8 cellular contexts compared by ENCODE assay signal in the genomic region with DNA sequence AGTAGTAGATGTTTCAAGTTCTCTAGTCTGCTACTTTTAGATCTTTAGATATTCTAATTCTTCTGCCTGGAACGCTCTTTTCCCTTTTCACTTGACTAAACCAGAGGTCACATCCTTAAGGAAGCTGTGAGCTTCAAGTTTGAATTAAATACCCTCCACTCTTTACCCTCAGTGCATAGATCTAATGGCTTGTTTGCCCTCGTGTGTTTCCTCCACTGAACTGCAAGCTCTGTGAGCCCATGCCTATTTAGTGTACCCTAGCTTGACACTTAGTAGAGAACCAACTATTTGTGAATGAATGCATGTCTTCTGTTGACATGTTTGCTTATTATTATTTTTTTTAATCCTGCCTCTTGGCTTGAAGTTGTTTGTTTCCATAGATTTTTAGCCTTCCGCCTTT.
A peak's percentile ranks its signal among the peaks of the same experiment; 100 is the strongest.
DNase-seq lines count a peak whose midpoint lies in the region; ATAC-seq and TF ChIP-seq lines count a peak whose summit lies in the region.

No MANE protein-coding gene starts in this region.

- H3K4me1 Mint-ChIP-seq in mesothelial cell of epicardium: no peaks in the 10 kb centered on the region
- H3K4me1 Mint-ChIP-seq in activated CD8-positive, alpha-beta T cell treated with anti-CD3 and anti-CD28 coated beads for 36 hours (ENCODE audit: low read depth): no peaks in the 10 kb centered on the region

- DNase-seq in D341Med (ENCODE audit: low spot score): peak; percentile 50
- peak; percentile 34 for DNase-seq in H4 (ENCODE audit: low spot score)
- peak; percentile 3 to 24 for DNase-seq in SJCRH30
- peak; percentile 14 for DNase-seq in iPS-NIHi11 (ENCODE audit: low spot score)
- no peak for DNase-seq in HuH-7.5 (ENCODE audit: low spot score)
- DNase-seq in omental fat pad (ENCODE audit: low spot score): no peak
- DNase-seq in mesothelial cell of epicardium (ENCODE audit: low spot score in 2 of 2, unreplicated experiment in 2 of 2): no peak
- DNase-seq in activated CD8-positive, alpha-beta T cell treated with anti-CD3 and anti-CD28 coated beads for 36 hours: no peak

- no peak overlapping the region for H3K4me3 Mint-ChIP-seq in mesothelial cell of epicardium
- H3K4me3 Mint-ChIP-seq in activated CD8-positive, alpha-beta T cell treated with anti-CD3 and anti-CD28 coated beads for 36 hours: no peak overlapping the region

- no peak overlapping the region for H3K27ac ChIP-seq in SJCRH30

- CTCF ChIA-PET in activated CD8-positive, alpha-beta T cell treated with anti-CD3 and anti-CD28 coated beads for 36 hours (lab: Charles Lee): interaction anchor here (1.0 kb wide), 1 partner anchor 449 kb away, joined by 3 read pairs; no protein-coding TSS in a partner anchor

- no peak overlapping the region for H3K4me3 ChIP-seq in SJCRH30

- peaks cover 3% of the 10 kb centered on the region for H3K36me3 ChIP-seq in SJCRH30

- TF ChIP-seq CTCF in omental fat pad (IDR thresholded peaks at IDR 0.05) (no peak), mesothelial cell of epicardium (IDR thresholded peaks at IDR 0.05; ENCODE audit: unreplicated experiment) (no peak)
- no peak for TF ChIP-seq CTCF in activated CD8-positive, alpha-beta T cell treated with anti-CD3 and anti-CD28 coated beads for 36 hours (IDR thresholded peaks at IDR 0.05)

- POLR2A ChIA-PET in activated CD8-positive, alpha-beta T cell treated with anti-CD3 and anti-CD28 coated beads for 36 hours (lab: Charles Lee): no interaction called here

- H3K27me3 ChIP-seq in SJCRH30: no peaks in the 10 kb centered on the region

- no peak for ATAC-seq in omental fat pad (ENCODE audit: low FRiP score)
- no peak for ATAC-seq in activated CD8-positive, alpha-beta T cell treated with anti-CD3 and anti-CD28 coated beads for 36 hours

- H3K4me1 ChIP-seq in SJCRH30: no peaks in the 10 kb centered on the region

- peaks cover 16% of the 10 kb centered on the region for H3K9me3 Mint-ChIP-seq in mesothelial cell of epicardium
- no peaks in the 10 kb centered on the region for H3K9me3 Mint-ChIP-seq in activated CD8-positive, alpha-beta T cell treated with anti-CD3 and anti-CD28 coated beads for 36 hours

- intact Hi-C loops in activated CD8-positive, alpha-beta T cell treated with anti-CD3 and anti-CD28 coated beads for 36 hours (cut with micrococcal nuclease): no loop called here

- peaks cover 7% of the 10 kb centered on the region for H3K9me3 ChIP-seq in SJCRH30 (replicated peaks)

- H3K27ac Mint-ChIP-seq in mesothelial cell of epicardium: no peak overlapping the region
- no peak overlapping the region for H3K27ac Mint-ChIP-seq in activated CD8-positive, alpha-beta T cell treated with anti-CD3 and anti-CD28 coated beads for 36 hours

- no peaks in the 10 kb centered on the region for H3K27me3 Mint-ChIP-seq in mesothelial cell of epicardium (ENCODE audit: low read depth)
- no peaks in the 10 kb centered on the region for H3K27me3 Mint-ChIP-seq in activated CD8-positive, alpha-beta T cell treated with anti-CD3 and anti-CD28 coated beads for 36 hours

- peaks cover 5% of the 10 kb centered on the region for H3K36me3 Mint-ChIP-seq in mesothelial cell of epicardium
- H3K36me3 Mint-ChIP-seq in activated CD8-positive, alpha-beta T cell treated with anti-CD3 and anti-CD28 coated beads for 36 hours (ENCODE audit: low read depth): peaks cover 10% of the 10 kb centered on the region

Comparison
In these comparisons a context has a peak if more than half of its experiments do, and no peak if none do; other contexts are left out.
1. DNase-seq: peak in D341Med (single experiment), H4 (single experiment), SJCRH30 (2 of 2) and iPS-NIHi11 (single experiment); none in HuH-7.5 (single experiment), omental fat pad (single experiment), mesothelial cell of epicardium (0 of 2) and activated CD8-positive, alpha-beta T cell treated with anti-CD3 and anti-CD28 coated beads for 36 hours (single experiment).